22 cellular contexts compared by ENCODE assay signal in the genomic region with DNA sequence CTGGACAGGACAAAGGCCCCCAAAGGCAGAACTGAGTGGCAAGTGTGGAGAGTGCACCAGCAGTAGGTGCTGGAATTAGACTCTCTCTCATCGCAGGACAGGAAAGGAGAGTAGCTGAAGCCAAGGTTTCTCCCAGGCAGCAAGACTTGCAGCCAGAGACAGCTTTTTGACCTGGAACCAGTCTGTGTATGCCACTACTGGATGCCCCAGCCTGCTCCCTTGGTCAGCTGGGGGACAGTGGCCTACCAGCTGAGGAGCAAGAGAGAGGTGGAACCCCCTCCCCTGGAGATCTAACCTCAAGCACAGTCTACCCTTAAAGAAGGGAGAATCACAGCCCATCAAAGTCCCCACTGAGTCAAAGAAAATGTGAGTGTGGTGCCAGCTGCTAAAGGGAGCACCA.
DNase-seq lines count a peak whose midpoint lies in the region; ATAC-seq and TF ChIP-seq lines count a peak whose summit lies in the region.
"Had no signal": no experiment of that assay in that cellular context is flagged by ENCODE, and none has a peak within 500 bp of the region (broad histone marks: within the 10 kb centered on the region; RNA-seq: fewer than 3 reads in every experiment).

No MANE protein-coding gene starts in this region.

- no peak overlapping the region for H3K14ac ChIP-seq in neuronal stem cell (ENCODE audit: low read length)

- DNase-seq in right atrium auricular region (ENCODE audit: low spot score) (peak; percentile 40), heart right ventricle (no peak), neuronal stem cell (ENCODE audit: low spot score) (no peak), vagina (ENCODE audit: extremely low spot score in 2 of 2) (peak; percentile 47 to 91)
- DNase-seq: AML-193; Caco-2; CD4-positive, alpha-beta T cell; CD8-positive, alpha-beta T cell; DMS 273 treated with DMSO at 0.1 percent for 48 hours; DMS153; DMS53; DMS79; DND-41; EL; GDM1 had no signal

- H3K27ac ChIP-seq in right atrium auricular region (no peak overlapping the region), heart right ventricle (no peak overlapping the region), neuronal stem cell (replicated peaks; ENCODE audit: low read length) (no peak overlapping the region), vagina (no peak overlapping the region)
- H3K27ac ChIP-seq: 22Rv1; A549; BLaER1 treated with 17β-estradiol and CSF1 and Interleukin-3, amounts not matched to agents 10 nM and 100 nM; C4-2B had no signal

- TF ChIP-seq CTCF in right atrium auricular region (IDR thresholded peaks at IDR 0.05) (no peak), heart right ventricle (IDR thresholded peaks at IDR 0.05) (no peak), vagina (IDR thresholded peaks at IDR 0.05) (no peak)

- H2AK5ac ChIP-seq in neuronal stem cell (ENCODE audit: low read depth, low read length) = no peak overlapping the region

- ATAC-seq in heart right ventricle (no peak), GM19463 (IDR thresholded peaks at IDR 0.05; ENCODE audit: unreplicated experiment) (no peak), GM19328 (IDR thresholded peaks at IDR 0.05; ENCODE audit: unreplicated experiment) (no peak)
- ATAC-seq: A549; CD8-positive, alpha-beta T cell; GM12878 had no signal

- no peaks in the 10 kb centered on the region for H3K27me3 ChIP-seq in right atrium auricular region
- no peaks in the 10 kb centered on the region for H3K27me3 ChIP-seq in heart right ventricle
- H3K27me3 ChIP-seq in neuronal stem cell (ENCODE audit: control insufficient read depth in 3 of 3, insufficient read depth in 3 of 3, low read depth in 1 of 3, low read length in 3 of 3) = no peaks in the 10 kb centered on the region
- H3K27me3 ChIP-seq in vagina = no peaks in the 10 kb centered on the region
- H3K27me3 ChIP-seq: BLaER1 treated with 17β-estradiol and CSF1 and Interleukin-3, amounts not matched to agents 10 nM and 100 nM had no signal

- intact Hi-C loops in heart right ventricle (cut with DNase I) = no loop called here
- intact Hi-C loops in vagina (cut with DNase I) = no loop called here

- H3K9me3 ChIP-seq in right atrium auricular region (peaks cover 0 to 12% of the 10 kb centered on the region in 2 donors), heart right ventricle (peaks cover 0 to 23% (median 12%) of the 10 kb centered on the region in 11 donors), neuronal stem cell (replicated peaks in 1 of 2; ENCODE audit: control insufficient read depth in 2 of 2, insufficient read depth in 1 of 2, low read depth in 1 of 2, low read length in 2 of 2) (peaks cover 0 to 7% of the 10 kb centered on the region in 2 donors), vagina (no peaks in the 10 kb centered on the region)
- H3K9me3 ChIP-seq: Caco-2 had no signal

- H4K91ac ChIP-seq in neuronal stem cell (ENCODE audit: low read depth, low read length, poor library complexity) = no peak overlapping the region

- H2AFZ ChIP-seq in neuronal stem cell (ENCODE audit: low read length) = no peak overlapping the region

- H3K4me3 ChIP-seq in right atrium auricular region (no peak overlapping the region), heart right ventricle (no peak overlapping the region), neuronal stem cell (ENCODE audit: low read length in 2 of 2) (no peak overlapping the region), vagina (no peak overlapping the region)
- H3K4me3 ChIP-seq: A549; BLaER1 treated with 17β-estradiol and CSF1 and Interleukin-3, amounts not matched to agents 10 nM and 100 nM; GM12878 had no signal

- no peak overlapping the region for H3K9ac ChIP-seq in neuronal stem cell (ENCODE audit: low read depth, low read length, poor library complexity)
- H3K9ac ChIP-seq: BLaER1 treated with 17β-estradiol and CSF1 and Interleukin-3, amounts not matched to agents 10 nM and 100 nM had no signal

- H2BK12ac ChIP-seq in neuronal stem cell (ENCODE audit: low read length) = no peak overlapping the region

- H3K36me3 ChIP-seq in right atrium auricular region (no peaks in the 10 kb centered on the region), heart right ventricle (no peaks in the 10 kb centered on the region), neuronal stem cell (replicated peaks in 1 of 2; ENCODE audit: control insufficient read depth in 2 of 2, insufficient read depth in 2 of 2, low read length in 2 of 2) (no peaks in the 10 kb centered on the region), vagina (no peaks in the 10 kb centered on the region)
- H3K36me3 ChIP-seq: BLaER1 treated with 17β-estradiol and CSF1 and Interleukin-3, amounts not matched to agents 10 nM and 100 nM had no signal

- no peak overlapping the region for H3K23ac ChIP-seq in neuronal stem cell (ENCODE audit: low read depth, low read length, poor library complexity)

- peak overlapping the region; percentile 15 for H3K18ac ChIP-seq in neuronal stem cell (ENCODE audit: low read length)

- H3K4ac ChIP-seq in neuronal stem cell (ENCODE audit: low read length) = no peak overlapping the region

- H3K4me1 ChIP-seq in right atrium auricular region (no peaks in the 10 kb centered on the region), heart right ventricle (no peaks in the 10 kb centered on the region), neuronal stem cell (ENCODE audit: control insufficient read depth in 2 of 2, insufficient read depth in 1 of 2, low read depth in 1 of 2, low read length in 2 of 2) (peaks cover 11 to 24% of the 10 kb centered on the region in 2 donors), vagina (no peaks in the 10 kb centered on the region)
- H3K4me1 ChIP-seq: A549; BLaER1 treated with 17β-estradiol and CSF1 and Interleukin-3, amounts not matched to agents 10 nM and 100 nM; Caco-2 had no signal

- H2BK15ac ChIP-seq in neuronal stem cell (ENCODE audit: low read length) = no peak overlapping the region

- H2BK120ac ChIP-seq in neuronal stem cell (ENCODE audit: low read depth, low read length) = no peak overlapping the region

- no peak overlapping the region for H3K4me2 ChIP-seq in neuronal stem cell (ENCODE audit: insufficient read depth, low read length, poor library complexity, severe bottlenecking)
- H3K4me2 ChIP-seq: A549; BLaER1 treated with 17β-estradiol and CSF1 and Interleukin-3, amounts not matched to agents 10 nM and 100 nM had no signal

- H2BK5ac ChIP-seq in neuronal stem cell (ENCODE audit: low read length) = peak overlapping the region; percentile 63

- TF ChIP-seq POLR2A in vagina (IDR thresholded peaks at IDR 0.05) = no peak

- no peak overlapping the region for H4K8ac ChIP-seq in neuronal stem cell (ENCODE audit: low read depth, low read length)

- 68 to 73% methylated on average over 1 of the region's 1 CpG for WGBS in heart right ventricle, 2 donors
- no CpG with 5 or more reads among the region's 1 CpG for WGBS in neuronal stem cell (ENCODE audit: extremely low coverage in 2 of 2, insufficient read length in 2 of 2, insufficient replicate concordance in 1 of 2), 2 donors

- no peaks in the 10 kb centered on the region for H3K79me1 ChIP-seq in neuronal stem cell (ENCODE audit: low read depth, low read length)

Comparison
In these comparisons a context has a peak if more than half of its experiments do, and no peak if none do; other contexts are left out.
1. DNase-seq: peak in right atrium auricular region (single experiment) and vagina (2 of 2); none in heart right ventricle (0 of 2) and neuronal stem cell (single experiment).